In the genomic region with DNA sequence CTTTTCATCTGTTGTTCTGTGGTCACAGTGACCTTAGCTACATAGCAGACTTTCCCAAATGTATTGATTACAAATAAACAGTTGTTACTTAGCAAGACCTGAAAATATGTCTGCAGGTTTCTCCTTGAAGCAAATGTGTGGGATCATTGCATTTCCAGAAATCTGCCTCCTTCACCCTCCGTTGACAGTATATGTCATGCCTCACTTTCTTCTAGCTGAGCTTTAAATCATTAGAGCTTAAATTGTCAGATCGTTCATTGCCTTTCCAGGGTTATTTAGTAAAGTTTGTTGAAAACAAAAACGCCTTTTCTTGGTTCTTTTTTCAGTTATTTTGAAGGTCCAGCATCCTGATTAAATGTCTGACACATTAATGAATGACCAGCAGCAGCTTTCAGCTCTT, we compare ENCODE assay signal across 18 cellular contexts. TPM values are rescaled to one million over a fixed set of nuclear protein-coding genes. Genes with fewer than 3 reads are reported as not detected.
DNase-seq lines count a peak whose midpoint lies in the region; ATAC-seq and TF ChIP-seq lines count a peak whose summit lies in the region.
"Had no signal": no experiment of that assay in that cellular context is flagged by ENCODE, and none has a peak within 500 bp of the region (broad histone marks: within the 10 kb centered on the region; RNA-seq: fewer than 3 reads in every experiment).

No MANE protein-coding gene starts in this region.

- intact Hi-C loops in left cardiac atrium (cut with DNase I) = no loop called here

- H3K36me3 ChIP-seq in cardiac muscle cell (peaks cover 47% of the 10 kb centered on the region), OCI-LY1 (ENCODE audit: insufficient read depth, low read length) (peaks cover 58% of the 10 kb centered on the region), neural progenitor cell (peaks cover 27% of the 10 kb centered on the region)

- H3K9me3 ChIP-seq in cardiac muscle cell (ENCODE audit: low read depth) = no peaks in the 10 kb centered on the region
- no peaks in the 10 kb centered on the region for H3K9me3 ChIP-seq in OCI-LY1 (ENCODE audit: low read length)
- H3K9me3 ChIP-seq in neural progenitor cell (ENCODE audit: low read depth) = no peaks in the 10 kb centered on the region
- H3K9me3 ChIP-seq: esophagus squamous epithelium, SJSA1 had no signal

- H3K27me3 ChIP-seq in cardiac muscle cell (no peaks in the 10 kb centered on the region), OCI-LY1 (ENCODE audit: insufficient read depth, low read length) (no peaks in the 10 kb centered on the region), neural progenitor cell (no peaks in the 10 kb centered on the region)
- H3K27me3 ChIP-seq: esophagus squamous epithelium, SJSA1 had no signal

- no peaks in the 10 kb centered on the region for H3K9me3 Mint-ChIP-seq in activated naive CD8-positive, alpha-beta T cell treated with anti-CD3 and anti-CD28 coated beads, Interleukin-2, amount 50 U/mL, for 24 hours
- no peaks in the 10 kb centered on the region for H3K9me3 Mint-ChIP-seq in stimulated activated memory B cell treated with anti-CD40 and anti-IgM and Interleukin-4, amounts not matched to agents 10 μg/mL and 1 μg/mL and 100 μg/mL, for 72 hours
- no peaks in the 10 kb centered on the region for H3K9me3 Mint-ChIP-seq in neural progenitor cell
- H3K9me3 Mint-ChIP-seq: neural crest cell had no signal

- no peak for DNase-seq in cardiac muscle cell (ENCODE audit: low read depth in 1 of 2, low spot score in 1 of 2)
- DNase-seq in left cardiac atrium = no peak
- no peak for DNase-seq in activated naive CD8-positive, alpha-beta T cell treated with anti-CD3 and anti-CD28 coated beads, Interleukin-2, amount 50 U/mL, for 24 hours
- DNase-seq in NCI-H524 (lab: John Stamatoyannopoulos, UW) = no peak
- no peak for DNase-seq in germinal center (ENCODE audit: low spot score)
- no peak for DNase-seq in neural progenitor cell (ENCODE audit: low spot score)
- DNase-seq: activated gamma-delta T cell treated with Interleukin-2 at 50 U/mL for 16 hours; DMS 273 treated with DMSO at 0.1 percent for 48 hours; esophagus squamous epithelium; mammary epithelial cell; NCI-H1436 treated with DMSO at 0.1 percent for 48 hours; right cardiac atrium; stimulated activated CD4-positive, alpha-beta T cell treated with anti-CD3 and anti-CD28 coated beads, Interleukin-1b, Interleukin-23, amount 100 ng/mL, for 48 hours had no signal

- peaks cover 21% of the 10 kb centered on the region for H3K79me2 ChIP-seq in OCI-LY1 (ENCODE audit: insufficient read depth, low read length)
- peaks cover 27% of the 10 kb centered on the region for H3K79me2 ChIP-seq in neural progenitor cell (ENCODE audit: low read depth)

- H3K4me1 Mint-ChIP-seq in activated naive CD8-positive, alpha-beta T cell treated with anti-CD3 and anti-CD28 coated beads, Interleukin-2, amount 50 U/mL, for 24 hours = peaks cover 33% of the 10 kb centered on the region
- peaks cover 46% of the 10 kb centered on the region for H3K4me1 Mint-ChIP-seq in stimulated activated memory B cell treated with anti-CD40 and anti-IgM and Interleukin-4, amounts not matched to agents 10 μg/mL and 1 μg/mL and 100 μg/mL, for 72 hours
- H3K4me1 Mint-ChIP-seq in neural progenitor cell = peaks cover 18% of the 10 kb centered on the region

- H3K4me2 ChIP-seq in OCI-LY1 (ENCODE audit: low read length) (no peak overlapping the region), neural progenitor cell (no peak overlapping the region)

- H3K4me3 ChIP-seq in cardiac muscle cell = no peak overlapping the region
- H3K4me3 ChIP-seq in OCI-LY1 (ENCODE audit: low read depth, low read length, poor library complexity, severe bottlenecking) = no peak overlapping the region
- no peak overlapping the region for H3K4me3 ChIP-seq in neural progenitor cell
- H3K4me3 ChIP-seq: esophagus squamous epithelium, SJSA1 had no signal

- H3F3A ChIP-seq in OCI-LY1 (ENCODE audit: insufficient read depth, low read length) (peaks cover 10% of the 10 kb centered on the region), neural progenitor cell (ENCODE audit: low read depth) (peaks cover 68% of the 10 kb centered on the region)

- H3K9me2 ChIP-seq in OCI-LY1 (ENCODE audit: low read depth, low read length) = no peaks in the 10 kb centered on the region

- ATAC-seq in left cardiac atrium = no peak
- ATAC-seq in activated naive CD8-positive, alpha-beta T cell treated with anti-CD3 and anti-CD28 coated beads, Interleukin-2, amount 50 U/mL, for 24 hours = no peak
- no peak for ATAC-seq in stimulated activated memory B cell treated with anti-CD40 and anti-IgM and Interleukin-4, amounts not matched to agents 10 μg/mL and 1 μg/mL and 100 μg/mL, for 72 hours
- ATAC-seq: right cardiac atrium had no signal

- H3K27ac ChIP-seq in cardiac muscle cell (peak overlapping the region; percentile 68), OCI-LY1 (ENCODE audit: low read depth, low read length, poor library complexity, severe bottlenecking) (peak overlapping the region; percentile 33), neural progenitor cell (no peak overlapping the region)
- H3K27ac ChIP-seq: esophagus squamous epithelium, SJSA1 had no signal

- H2AFZ ChIP-seq in OCI-LY1 (ENCODE audit: low read length) = no peak overlapping the region
- H2AFZ ChIP-seq in neural progenitor cell (replicated peaks) = no peak overlapping the region

- no peak overlapping the region for H3K4me3 Mint-ChIP-seq in activated naive CD8-positive, alpha-beta T cell treated with anti-CD3 and anti-CD28 coated beads, Interleukin-2, amount 50 U/mL, for 24 hours
- no peak overlapping the region for H3K4me3 Mint-ChIP-seq in stimulated activated memory B cell treated with anti-CD40 and anti-IgM and Interleukin-4, amounts not matched to agents 10 μg/mL and 1 μg/mL and 100 μg/mL, for 72 hours
- no peak overlapping the region for H3K4me3 Mint-ChIP-seq in neural progenitor cell

- H3K9ac ChIP-seq in OCI-LY1 (ENCODE audit: low read length) (no peak overlapping the region), neural progenitor cell (no peak overlapping the region)

- H3K36me3 Mint-ChIP-seq in activated naive CD8-positive, alpha-beta T cell treated with anti-CD3 and anti-CD28 coated beads, Interleukin-2, amount 50 U/mL, for 24 hours (ENCODE audit: low read depth) = peaks cover 58% of the 10 kb centered on the region
- H3K36me3 Mint-ChIP-seq in stimulated activated memory B cell treated with anti-CD40 and anti-IgM and Interleukin-4, amounts not matched to agents 10 μg/mL and 1 μg/mL and 100 μg/mL, for 72 hours = peaks cover 41% of the 10 kb centered on the region
- H3K36me3 Mint-ChIP-seq in neural progenitor cell = peaks cover 15% of the 10 kb centered on the region

- H3K27ac Mint-ChIP-seq in activated naive CD8-positive, alpha-beta T cell treated with anti-CD3 and anti-CD28 coated beads, Interleukin-2, amount 50 U/mL, for 24 hours = peak overlapping the region; percentile 55
- peak overlapping the region; percentile 53 for H3K27ac Mint-ChIP-seq in stimulated activated memory B cell treated with anti-CD40 and anti-IgM and Interleukin-4, amounts not matched to agents 10 μg/mL and 1 μg/mL and 100 μg/mL, for 72 hours
- H3K27ac Mint-ChIP-seq in neural progenitor cell = no peak overlapping the region

- H3K27me3 Mint-ChIP-seq in activated naive CD8-positive, alpha-beta T cell treated with anti-CD3 and anti-CD28 coated beads, Interleukin-2, amount 50 U/mL, for 24 hours = no peaks in the 10 kb centered on the region
- no peaks in the 10 kb centered on the region for H3K27me3 Mint-ChIP-seq in stimulated activated memory B cell treated with anti-CD40 and anti-IgM and Interleukin-4, amounts not matched to agents 10 μg/mL and 1 μg/mL and 100 μg/mL, for 72 hours
- peaks cover 8% of the 10 kb centered on the region for H3K27me3 Mint-ChIP-seq in neural progenitor cell (ENCODE audit: insufficient read depth, low read depth)

- H3K4me1 ChIP-seq in cardiac muscle cell (ENCODE audit: low read depth) = peaks cover 10% of the 10 kb centered on the region
- peaks cover 28% of the 10 kb centered on the region for H3K4me1 ChIP-seq in OCI-LY1 (ENCODE audit: insufficient read depth, low read length, severe bottlenecking)
- H3K4me1 ChIP-seq in neural progenitor cell = peaks cover 7% of the 10 kb centered on the region

- H4K20me1 ChIP-seq in OCI-LY1 (ENCODE audit: insufficient read depth, low read length) (no peaks in the 10 kb centered on the region), neural progenitor cell (ENCODE audit: low read depth) (peaks cover 28% of the 10 kb centered on the region)

- TF ChIP-seq CTCF in cardiac muscle cell (IDR thresholded peaks at IDR 0.05; ENCODE audit: low read depth, low read length) = no peak
- TF ChIP-seq CTCF in OCI-LY1 (IDR thresholded peaks at IDR 0.05; ENCODE audit: low read length) = no peak
- TF ChIP-seq CTCF in neural progenitor cell (IDR thresholded peaks at IDR 0.05) = no peak

RNA-seq across cellular contexts. Expression of gene MAML1, which starts 2.3 kb away (rescaled TPM):
- 35.8 and 38.8 TPM in 2 replicates for total RNA-seq in cardiac muscle cell
- 14.4 and 24.2 TPM in 2 replicates for polyA plus RNA-seq in cardiac muscle cell
- total RNA-seq in left cardiac atrium = 10 to 100 TPM; 11.9 to 15.3 TPM
- total RNA-seq in neural progenitor cell (ENCODE audit: low replicate concordance) = 29.1 and 30.7 TPM in 2 replicates

RNA-seq across cellular contexts. Expression of gene CANX, which starts 31.6 kb away (rescaled TPM):
- total RNA-seq in cardiac muscle cell (319 and 464 TPM in 2 replicates), left cardiac atrium (100 to 1,000 TPM; 446 to 550 TPM), neural progenitor cell (ENCODE audit: low replicate concordance) (301 and 403 TPM in 2 replicates)
- 286 and 358 TPM in 2 replicates for polyA plus RNA-seq in cardiac muscle cell

RNA-seq across cellular contexts. Expression of gene CBY3, which starts 49.5 kb away (rescaled TPM):
- total RNA-seq in cardiac muscle cell = 0.18 TPM in 1 of 2 replicates, not detected in the other
- 0.18 and 2.6 TPM in 2 replicates for polyA plus RNA-seq in cardiac muscle cell
- not detected for total RNA-seq in left cardiac atrium
- total RNA-seq in neural progenitor cell (ENCODE audit: low replicate concordance) = not detected in 2 replicates
- total RNA-seq: esophagus squamous epithelium, neural crest cell, right cardiac atrium, SJSA1, temporal lobe had no signal
- polyA plus RNA-seq: mammary epithelial cell, right cardiac atrium had no signal
